Comparison of ENCODE assay signal across 1 cellular context in the genomic region with DNA sequence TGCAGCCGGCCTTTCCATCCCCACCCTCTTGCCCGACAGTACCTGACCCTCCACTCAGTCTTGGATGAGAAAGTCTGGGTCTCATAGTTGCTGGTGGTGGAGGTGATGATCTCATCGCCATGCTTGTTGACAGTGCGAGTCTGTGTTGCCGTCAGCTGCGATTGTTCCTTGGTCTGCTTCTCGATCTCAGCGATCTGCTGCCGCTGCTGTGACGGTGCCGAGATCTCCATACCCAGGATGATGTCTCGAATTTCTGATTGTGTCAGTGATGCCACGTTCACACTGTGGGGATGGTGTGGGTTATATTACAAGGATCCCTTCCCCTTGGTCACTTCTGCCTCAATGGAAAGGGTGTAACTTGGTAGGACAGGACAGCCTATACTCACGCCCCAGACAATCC.
TF ChIP-seq lines count a peak whose summit lies in the region.

No MANE protein-coding gene starts in this region.

TF ChIP-seq in IMR-90, 13 proteins besides CTCF, POLR2A, EP300 and RAD21:
- no peak for TF ChIP-seq MAFK (IDR thresholded peaks at IDR 0.05; ENCODE audit: low read depth, low read length)
